1 cellular context compared by ENCODE assay signal in the genomic region with DNA sequence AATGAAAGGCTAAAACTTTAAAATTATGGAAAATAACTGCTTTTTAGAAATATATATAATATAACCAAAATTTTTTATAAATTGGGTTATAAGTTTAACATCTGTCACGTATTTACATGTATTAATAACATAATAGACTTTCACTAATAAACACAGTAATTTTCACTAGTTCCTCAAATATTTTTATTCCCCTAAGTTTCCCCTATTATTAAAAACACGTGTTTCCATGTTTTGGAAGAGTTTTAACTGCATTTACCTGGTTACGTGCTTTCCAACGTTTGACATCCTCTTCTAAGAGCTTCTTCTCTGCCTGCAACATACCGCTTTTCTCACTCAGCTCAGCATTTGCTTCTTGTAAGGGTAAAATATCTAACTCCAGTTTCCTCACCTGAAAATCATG.
A peak's percentile ranks its signal among the peaks of the same experiment; 100 is the strongest.
TF ChIP-seq lines count a peak whose summit lies in the region.

No MANE protein-coding gene starts in this region.

TF ChIP-seq in K562, 482 proteins besides CTCF, POLR2A, EP300 and RAD21:
- TF ChIP-seq ILK (tag; IDR thresholded peaks at IDR 0.05; ENCODE audit: borderline replicate concordance, low read depth), result no peak
- no peak for TF ChIP-seq ARID1B (IDR thresholded peaks at IDR 0.05)
- TF ChIP-seq CBX1 (IDR thresholded peaks at IDR 0.05; ENCODE audit: low read depth), result no peak
- TF ChIP-seq, protein P1, sequence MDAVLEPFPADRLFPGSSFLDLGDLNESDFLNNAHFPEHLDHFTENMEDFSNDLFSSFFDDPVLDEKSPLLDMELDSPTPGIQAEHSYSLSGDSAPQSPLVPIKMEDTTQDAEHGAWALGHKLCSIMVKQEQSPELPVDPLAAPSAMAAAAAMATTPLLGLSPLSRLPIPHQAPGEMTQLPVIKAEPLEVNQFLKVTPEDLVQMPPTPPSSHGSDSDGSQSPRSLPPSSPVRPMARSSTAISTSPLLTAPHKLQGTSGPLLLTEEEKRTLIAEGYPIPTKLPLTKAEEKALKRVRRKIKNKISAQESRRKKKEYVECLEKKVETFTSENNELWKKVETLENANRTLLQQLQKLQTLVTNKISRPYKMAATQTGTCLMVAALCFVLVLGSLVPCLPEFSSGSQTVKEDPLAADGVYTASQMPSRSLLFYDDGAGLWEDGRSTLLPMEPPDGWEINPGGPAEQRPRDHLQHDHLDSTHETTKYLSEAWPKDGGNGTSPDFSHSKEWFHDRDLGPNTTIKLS (IDR thresholded peaks at IDR 0.05; ENCODE audit: borderline replicate concordance, low read depth), result no peak
- TF ChIP-seq, protein P2, sequence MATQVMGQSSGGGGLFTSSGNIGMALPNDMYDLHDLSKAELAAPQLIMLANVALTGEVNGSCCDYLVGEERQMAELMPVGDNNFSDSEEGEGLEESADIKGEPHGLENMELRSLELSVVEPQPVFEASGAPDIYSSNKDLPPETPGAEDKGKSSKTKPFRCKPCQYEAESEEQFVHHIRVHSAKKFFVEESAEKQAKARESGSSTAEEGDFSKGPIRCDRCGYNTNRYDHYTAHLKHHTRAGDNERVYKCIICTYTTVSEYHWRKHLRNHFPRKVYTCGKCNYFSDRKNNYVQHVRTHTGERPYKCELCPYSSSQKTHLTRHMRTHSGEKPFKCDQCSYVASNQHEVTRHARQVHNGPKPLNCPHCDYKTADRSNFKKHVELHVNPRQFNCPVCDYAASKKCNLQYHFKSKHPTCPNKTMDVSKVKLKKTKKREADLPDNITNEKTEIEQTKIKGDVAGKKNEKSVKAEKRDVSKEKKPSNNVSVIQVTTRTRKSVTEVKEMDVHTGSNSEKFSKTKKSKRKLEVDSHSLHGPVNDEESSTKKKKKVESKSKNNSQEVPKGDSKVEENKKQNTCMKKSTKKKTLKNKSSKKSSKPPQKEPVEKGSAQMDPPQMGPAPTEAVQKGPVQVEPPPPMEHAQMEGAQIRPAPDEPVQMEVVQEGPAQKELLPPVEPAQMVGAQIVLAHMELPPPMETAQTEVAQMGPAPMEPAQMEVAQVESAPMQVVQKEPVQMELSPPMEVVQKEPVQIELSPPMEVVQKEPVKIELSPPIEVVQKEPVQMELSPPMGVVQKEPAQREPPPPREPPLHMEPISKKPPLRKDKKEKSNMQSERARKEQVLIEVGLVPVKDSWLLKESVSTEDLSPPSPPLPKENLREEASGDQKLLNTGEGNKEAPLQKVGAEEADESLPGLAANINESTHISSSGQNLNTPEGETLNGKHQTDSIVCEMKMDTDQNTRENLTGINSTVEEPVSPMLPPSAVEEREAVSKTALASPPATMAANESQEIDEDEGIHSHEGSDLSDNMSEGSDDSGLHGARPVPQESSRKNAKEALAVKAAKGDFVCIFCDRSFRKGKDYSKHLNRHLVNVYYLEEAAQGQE (CRISPR knock-in tag; IDR thresholded peaks at IDR 0.05; ENCODE audit: low read depth), result no peak
- no peak for TF ChIP-seq CBFA2T3 (IDR thresholded peaks at IDR 0.05)
- no peak for TF ChIP-seq EHMT2 (IDR thresholded peaks at IDR 0.05)
- 0 out of 2 replicates have a peak, but pooled peaks have one; percentile 33 for TF ChIP-seq HOXB6 (CRISPR knock-in tag; IDR thresholded peaks at IDR 0.05; ENCODE audit: borderline replicate concordance)
- TF ChIP-seq ZNF408 (CRISPR knock-in tag; IDR thresholded peaks at IDR 0.05; ENCODE audit: low read depth), result peak; percentile 65; the same call in 1 of the 2 replicates
- TF ChIP-seq ZNF707 (CRISPR knock-in tag; conservative IDR thresholded peaks at IDR 0.05), result 0 out of 2 replicates have a peak, but pooled peaks have one; percentile 40
- TF ChIP-seq POU5F1 (IDR thresholded peaks at IDR 0.05; ENCODE audit: borderline replicate concordance, low read depth, low read length, partially characterized antibody), result no peak
- no peak for TF ChIP-seq SAFB (IDR thresholded peaks at IDR 0.05; ENCODE audit: borderline replicate concordance, low read depth, low read length)
- no peak for TF ChIP-seq GATAD2A (IDR thresholded peaks at IDR 0.05)
- peak; percentile 16; the same call in 1 of the 2 replicates for TF ChIP-seq NFIX (CRISPR knock-in tag; IDR thresholded peaks at IDR 0.05; ENCODE audit: low read depth)
- TF ChIP-seq MTF1 (CRISPR knock-in tag; IDR thresholded peaks at IDR 0.05; ENCODE audit: borderline replicate concordance), result 0 out of 2 replicates have a peak, but pooled peaks have one; percentile 39
- TF ChIP-seq, protein P3, sequence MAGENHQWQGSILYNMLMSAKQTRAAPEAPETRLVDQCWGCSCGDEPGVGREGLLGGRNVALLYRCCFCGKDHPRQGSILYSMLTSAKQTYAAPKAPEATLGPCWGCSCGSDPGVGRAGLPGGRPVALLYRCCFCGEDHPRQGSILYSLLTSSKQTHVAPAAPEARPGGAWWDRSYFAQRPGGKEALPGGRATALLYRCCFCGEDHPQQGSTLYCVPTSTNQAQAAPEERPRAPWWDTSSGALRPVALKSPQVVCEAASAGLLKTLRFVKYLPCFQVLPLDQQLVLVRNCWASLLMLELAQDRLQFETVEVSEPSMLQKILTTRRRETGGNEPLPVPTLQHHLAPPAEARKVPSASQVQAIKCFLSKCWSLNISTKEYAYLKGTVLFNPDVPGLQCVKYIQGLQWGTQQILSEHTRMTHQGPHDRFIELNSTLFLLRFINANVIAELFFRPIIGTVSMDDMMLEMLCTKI (IDR thresholded peaks at IDR 0.05; ENCODE audit: partially characterized antibody), result no peak
- TF ChIP-seq, protein P4, sequence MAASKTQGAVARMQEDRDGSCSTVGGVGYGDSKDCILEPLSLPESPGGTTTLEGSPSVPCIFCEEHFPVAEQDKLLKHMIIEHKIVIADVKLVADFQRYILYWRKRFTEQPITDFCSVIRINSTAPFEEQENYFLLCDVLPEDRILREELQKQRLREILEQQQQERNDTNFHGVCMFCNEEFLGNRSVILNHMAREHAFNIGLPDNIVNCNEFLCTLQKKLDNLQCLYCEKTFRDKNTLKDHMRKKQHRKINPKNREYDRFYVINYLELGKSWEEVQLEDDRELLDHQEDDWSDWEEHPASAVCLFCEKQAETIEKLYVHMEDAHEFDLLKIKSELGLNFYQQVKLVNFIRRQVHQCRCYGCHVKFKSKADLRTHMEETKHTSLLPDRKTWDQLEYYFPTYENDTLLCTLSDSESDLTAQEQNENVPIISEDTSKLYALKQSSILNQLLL (CRISPR knock-in tag; IDR thresholded peaks at IDR 0.05; ENCODE audit: borderline replicate concordance), result peak; percentile 84
- no peak for TF ChIP-seq ATF7 (IDR thresholded peaks at IDR 0.05)
- TF ChIP-seq ELF2 (CRISPR knock-in tag; IDR thresholded peaks at IDR 0.05), result no peak
- 0 out of 2 replicates have a peak, but pooled peaks have one; percentile 36 for TF ChIP-seq SLC30A9 (CRISPR knock-in tag; IDR thresholded peaks at IDR 0.05)
- TF ChIP-seq, protein P5, sequence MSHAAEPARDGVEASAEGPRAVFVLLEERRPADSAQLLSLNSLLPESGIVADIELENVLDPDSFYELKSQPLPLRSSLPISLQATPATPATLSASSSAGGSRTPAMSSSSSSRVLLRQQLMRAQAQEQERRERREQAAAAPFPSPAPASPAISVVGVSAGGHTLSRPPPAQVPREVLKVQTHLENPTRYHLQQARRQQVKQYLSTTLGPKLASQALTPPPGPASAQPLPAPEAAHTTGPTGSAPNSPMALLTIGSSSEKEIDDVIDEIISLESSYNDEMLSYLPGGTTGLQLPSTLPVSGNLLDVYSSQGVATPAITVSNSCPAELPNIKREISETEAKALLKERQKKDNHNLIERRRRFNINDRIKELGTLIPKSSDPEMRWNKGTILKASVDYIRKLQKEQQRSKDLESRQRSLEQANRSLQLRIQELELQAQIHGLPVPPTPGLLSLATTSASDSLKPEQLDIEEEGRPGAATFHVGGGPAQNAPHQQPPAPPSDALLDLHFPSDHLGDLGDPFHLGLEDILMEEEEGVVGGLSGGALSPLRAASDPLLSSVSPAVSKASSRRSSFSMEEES (CRISPR knock-in tag; IDR thresholded peaks at IDR 0.05), result no peak
- TF ChIP-seq ZKSCAN1 (IDR thresholded peaks at IDR 0.05; ENCODE audit: low read depth, low read length), result no peak
TF ChIP-seq in K562: peak in this region for 7.
